Comparison of ENCODE assay signal across 8 cellular contexts in the genomic region with DNA sequence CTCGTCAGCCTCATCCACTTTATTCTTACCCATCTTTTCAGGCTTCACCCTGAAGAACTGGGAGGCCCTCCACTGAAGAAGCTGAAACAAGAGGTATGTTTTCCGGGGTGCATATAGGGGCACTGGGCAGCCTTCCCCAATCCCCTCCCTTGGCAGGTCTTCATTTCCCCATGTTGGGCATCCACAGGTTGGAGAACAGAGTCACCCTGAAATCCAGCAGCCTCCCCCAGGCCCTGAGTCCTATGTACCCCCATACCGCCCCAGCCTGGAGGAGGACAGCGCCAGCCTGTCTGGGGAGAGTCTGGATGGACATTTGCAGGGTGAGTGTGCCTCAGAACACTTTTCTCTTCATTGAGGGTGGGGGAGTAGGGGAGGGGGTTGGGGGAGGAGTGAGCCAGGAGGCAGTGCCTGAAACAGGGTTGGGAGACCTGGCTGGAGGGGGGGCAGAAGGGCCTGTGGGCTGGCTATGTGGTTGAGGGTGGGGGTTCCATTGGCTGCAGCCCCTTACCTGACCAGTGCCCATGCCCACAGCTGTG. TPM values are rescaled to one million over a fixed set of nuclear protein-coding genes. Genes with fewer than 3 reads are reported as not detected.
A peak's percentile ranks its signal among the peaks of the same experiment; 100 is the strongest.
DNase-seq lines count a peak whose midpoint lies in the region; ATAC-seq and FAIRE-seq lines count a peak whose summit lies in the region.
"Had no signal": no experiment of that assay in that cellular context is flagged by ENCODE, and none has a peak within 500 bp of the region (broad histone marks: within the 10 kb centered on the region; RNA-seq: fewer than 3 reads in every experiment).

No MANE protein-coding gene starts in this region.

- peak overlapping the region; percentile 44 to 82 (median 76) for H3K4me3 Mint-ChIP-seq in CD4-positive, CD25-positive, alpha-beta regulatory T cell
- H3K4me3 Mint-ChIP-seq in activated CD4-positive, alpha-beta memory T cell treated with anti-CD3 and anti-CD28 coated beads, Interleukin-2, amount 10 ng/mL, durations not matched to agents 7 days and 5 days, result no peak overlapping the region
- peak overlapping the region in 8 of 10 donors; percentile 16 to 75 (median 58) for H3K4me3 Mint-ChIP-seq in naive thymus-derived CD4-positive, alpha-beta T cell

- no peaks in the 10 kb centered on the region for H3K27me3 Mint-ChIP-seq in CD4-positive, CD25-positive, alpha-beta regulatory T cell
- H3K27me3 Mint-ChIP-seq in activated CD4-positive, alpha-beta memory T cell treated with anti-CD3 and anti-CD28 coated beads, Interleukin-2, amount 10 ng/mL, durations not matched to agents 7 days and 5 days, result no peaks in the 10 kb centered on the region
- no peaks in the 10 kb centered on the region for H3K27me3 Mint-ChIP-seq in naive thymus-derived CD4-positive, alpha-beta T cell

- ATAC-seq in CD4-positive, CD25-positive, alpha-beta regulatory T cell (ENCODE audit: low read depth in 2 of 2), result no peak
- ATAC-seq in naive thymus-derived CD4-positive, alpha-beta T cell, result no peak

- no peaks in the 10 kb centered on the region for H3K9me3 Mint-ChIP-seq in CD4-positive, CD25-positive, alpha-beta regulatory T cell
- H3K9me3 Mint-ChIP-seq in activated CD4-positive, alpha-beta memory T cell treated with anti-CD3 and anti-CD28 coated beads, Interleukin-2, amount 10 ng/mL, durations not matched to agents 7 days and 5 days, result no peaks in the 10 kb centered on the region
- peaks cover 0 to 2% (median 0%) of the 10 kb centered on the region in 11 donors for H3K9me3 Mint-ChIP-seq in naive thymus-derived CD4-positive, alpha-beta T cell

- peak overlapping the region in 2 of 3 donors; percentile 85 for H3K27ac Mint-ChIP-seq in CD4-positive, CD25-positive, alpha-beta regulatory T cell
- H3K27ac Mint-ChIP-seq in activated CD4-positive, alpha-beta memory T cell treated with anti-CD3 and anti-CD28 coated beads, Interleukin-2, amount 10 ng/mL, durations not matched to agents 7 days and 5 days, result peak overlapping the region; percentile 16
- peak overlapping the region; percentile 48 to 95 (median 87) for H3K27ac Mint-ChIP-seq in naive thymus-derived CD4-positive, alpha-beta T cell

- no peak for FAIRE-seq in HTR-8/SVneo (lab: Jason Lieb, UNC)
- FAIRE-seq: pancreas had no signal

- no peaks in the 10 kb centered on the region for H3K27me3 ChIP-seq in CD4-positive, CD25-positive, alpha-beta regulatory T cell (ENCODE audit: control insufficient read depth, insufficient read depth, low read length)
- H3K27me3 ChIP-seq in naive thymus-derived CD4-positive, alpha-beta T cell (ENCODE audit: control insufficient read depth in 2 of 2, insufficient read depth in 2 of 2, low read length in 2 of 2), result no peaks in the 10 kb centered on the region
- H3K27me3 ChIP-seq: pancreas had no signal

- peaks cover 54% of the 10 kb centered on the region for H3K4me1 ChIP-seq in CD4-positive, CD25-positive, alpha-beta regulatory T cell (ENCODE audit: control insufficient read depth, insufficient read depth, low read length, poor library complexity, severe bottlenecking)
- H3K4me1 ChIP-seq in naive thymus-derived CD4-positive, alpha-beta T cell (ENCODE audit: control insufficient read depth in 2 of 2, insufficient read depth in 2 of 2, low read length in 2 of 2), result peaks cover 19 to 39% of the 10 kb centered on the region in 2 donors

- H3K36me3 Mint-ChIP-seq in CD4-positive, CD25-positive, alpha-beta regulatory T cell, result peaks cover 16% of the 10 kb centered on the region
- peaks cover 35% of the 10 kb centered on the region for H3K36me3 Mint-ChIP-seq in activated CD4-positive, alpha-beta memory T cell treated with anti-CD3 and anti-CD28 coated beads, Interleukin-2, amount 10 ng/mL, durations not matched to agents 7 days and 5 days (ENCODE audit: low read depth)
- peaks cover 0 to 20% (median 0%) of the 10 kb centered on the region in 5 donors for H3K36me3 Mint-ChIP-seq in naive thymus-derived CD4-positive, alpha-beta T cell

- intact Hi-C loops in naive thymus-derived CD4-positive, alpha-beta T cell (cut with micrococcal nuclease), result loop anchor here (1.0 kb wide), 3 partner anchors 18 to 85 kb away; partner anchors contain the start of gene STAT6 (in 1 of the 2)

- peaks cover 4 to 69% (median 26%) of the 10 kb centered on the region in 4 donors for H3K4me1 Mint-ChIP-seq in CD4-positive, CD25-positive, alpha-beta regulatory T cell
- peaks cover 44% of the 10 kb centered on the region for H3K4me1 Mint-ChIP-seq in activated CD4-positive, alpha-beta memory T cell treated with anti-CD3 and anti-CD28 coated beads, Interleukin-2, amount 10 ng/mL, durations not matched to agents 7 days and 5 days
- H3K4me1 Mint-ChIP-seq in naive thymus-derived CD4-positive, alpha-beta T cell, result peaks cover 39 to 61% (median 46%) of the 10 kb centered on the region in 7 donors

- H3K36me3 ChIP-seq in CD4-positive, CD25-positive, alpha-beta regulatory T cell (ENCODE audit: control insufficient read depth, insufficient read depth, low read length), result peaks cover 29% of the 10 kb centered on the region
- H3K36me3 ChIP-seq in naive thymus-derived CD4-positive, alpha-beta T cell (ENCODE audit: control insufficient read depth in 2 of 3, insufficient read depth in 3 of 3, low read length in 3 of 3), result peaks cover under 1 to 64% (median 7%) of the 10 kb centered on the region in 3 experiments

- peak overlapping the region; percentile 68 for H3K27ac ChIP-seq in CD4-positive, CD25-positive, alpha-beta regulatory T cell (ENCODE audit: insufficient read depth, low read length, poor library complexity, severe bottlenecking)
- H3K27ac ChIP-seq in naive thymus-derived CD4-positive, alpha-beta T cell (ENCODE audit: low read depth, low read length), result peak overlapping the region; percentile 83

- no peak for DNase-seq in CD4-positive, CD25-positive, alpha-beta regulatory T cell
- no peak for DNase-seq in activated CD4-positive, alpha-beta memory T cell treated with anti-CD3 and anti-CD28 coated beads, Interleukin-2, amount 10 ng/mL, durations not matched to agents 7 days and 5 days
- DNase-seq in naive thymus-derived CD4-positive, alpha-beta T cell, result peak in 1 of 9 donors; percentile 29
- no peak for DNase-seq in HTR-8/SVneo (ENCODE audit: insufficient read length, low spot score)
- no peak for DNase-seq in mesenteric fat pad (ENCODE audit: low spot score)
- DNase-seq in NCI-H1930 (lab: John Stamatoyannopoulos, UW), result no peak
- DNase-seq: NCI-H1092 had no signal

- POLR2A ChIA-PET in activated CD4-positive, alpha-beta memory T cell treated with anti-CD3 and anti-CD28 coated beads, Interleukin-2, amount 10 ng/mL, durations not matched to agents 7 days and 5 days (lab: Charles Lee), result interaction anchor here (1.5 to 14.8 kb wide), 5 partner anchors 14 to 24 kb away, joined by 3 to 247 read pairs (median 14); partner anchors contain the start of genes NEMP1 and STAT6
- POLR2A ChIA-PET in naive thymus-derived CD4-positive, alpha-beta T cell (lab: Charles Lee), result interaction anchor here (1.6 to 17.0 kb wide), 5 partner anchors 10 to 35 kb away, joined by 4 to 401 read pairs (median 28); partner anchors contain the start of genes NEMP1 and STAT6

- no peak overlapping the region for H3K4me3 ChIP-seq in CD4-positive, CD25-positive, alpha-beta regulatory T cell (ENCODE audit: low read depth, low read length)
- no peak overlapping the region for H3K4me3 ChIP-seq in naive thymus-derived CD4-positive, alpha-beta T cell (ENCODE audit: low read length)
- H3K4me3 ChIP-seq: pancreas had no signal

- H3K9me3 ChIP-seq in CD4-positive, CD25-positive, alpha-beta regulatory T cell (ENCODE audit: control insufficient read depth in 2 of 2, low read length in 2 of 2), result no peaks in the 10 kb centered on the region
- H3K9me3 ChIP-seq in naive thymus-derived CD4-positive, alpha-beta T cell (ENCODE audit: control insufficient read depth in 2 of 3, low read length in 3 of 3), result no peaks in the 10 kb centered on the region
- H3K9me3 ChIP-seq: pancreas had no signal

- CTCF ChIA-PET in activated CD4-positive, alpha-beta memory T cell treated with anti-CD3 and anti-CD28 coated beads, Interleukin-2, amount 10 ng/mL, durations not matched to agents 7 days and 5 days (lab: Charles Lee), result interaction anchor here (1.1 to 8.7 kb wide), 8 partner anchors 14 to 85 kb away, joined by 3 to 91 read pairs (median 8); partner anchors contain the start of genes NEMP1 and STAT6
- CTCF ChIA-PET in naive thymus-derived CD4-positive, alpha-beta T cell (lab: Charles Lee), result interaction anchor here (1.0 to 8.5 kb wide), 7 partner anchors 14 to 31 kb away, joined by 5 to 77 read pairs (median 14); partner anchors contain the start of genes NEMP1 and STAT6

RNA-seq across cellular contexts. Expression of gene NAB2, which starts 4.0 kb away (rescaled TPM):
- 7.5 TPM for total RNA-seq in CD4-positive, CD25-positive, alpha-beta regulatory T cell
- polyA plus RNA-seq in CD4-positive, CD25-positive, alpha-beta regulatory T cell, result 1 to 10 TPM in 2 of 4 donors, under 1 TPM in 2; 0.31 to 1.2 (median 0.90) TPM
- 1 to 10 TPM; 8.7 to 9.6 TPM for total RNA-seq in activated CD4-positive, alpha-beta memory T cell treated with anti-CD3 and anti-CD28 coated beads, Interleukin-2, amount 10 ng/mL, durations not matched to agents 7 days and 5 days
- 10 to 100 TPM in 3 of 5 experiments, 1 to 10 TPM in 2; 5.7 to 22.4 (median 15.5) TPM for total RNA-seq in naive thymus-derived CD4-positive, alpha-beta T cell
- 1 to 10 TPM in 1 of 2 donors, under 1 TPM in 1; 0.46 to 2.8 TPM for polyA plus RNA-seq in naive thymus-derived CD4-positive, alpha-beta T cell
- total RNA-seq in mesenteric fat pad, result 22.1 TPM

RNA-seq across cellular contexts. Expression of gene NEMP1, which starts 14.4 kb away (rescaled TPM):
- 14.7 TPM for total RNA-seq in CD4-positive, CD25-positive, alpha-beta regulatory T cell
- polyA plus RNA-seq in CD4-positive, CD25-positive, alpha-beta regulatory T cell, result 1 to 10 TPM; 3.1 to 7.1 (median 4.7) TPM
- total RNA-seq in activated CD4-positive, alpha-beta memory T cell treated with anti-CD3 and anti-CD28 coated beads, Interleukin-2, amount 10 ng/mL, durations not matched to agents 7 days and 5 days, result 10 to 100 TPM; 51.7 to 59.2 TPM
- total RNA-seq in naive thymus-derived CD4-positive, alpha-beta T cell, result 10 to 100 TPM; 13.1 to 47.6 (median 29.3) TPM
- 1 to 10 TPM; 2.9 to 7.4 TPM for polyA plus RNA-seq in naive thymus-derived CD4-positive, alpha-beta T cell
- total RNA-seq in mesenteric fat pad, result 8.6 TPM

RNA-seq across cellular contexts. Expression of gene STAT6, which starts 18.2 kb away (rescaled TPM):
- 215 TPM for total RNA-seq in CD4-positive, CD25-positive, alpha-beta regulatory T cell
- polyA plus RNA-seq in CD4-positive, CD25-positive, alpha-beta regulatory T cell, result 10 to 100 TPM; 69.2 to 81.6 (median 76.4) TPM
- 100 to 1,000 TPM; 127 to 128 TPM for total RNA-seq in activated CD4-positive, alpha-beta memory T cell treated with anti-CD3 and anti-CD28 coated beads, Interleukin-2, amount 10 ng/mL, durations not matched to agents 7 days and 5 days
- 100 to 1,000 TPM; 206 to 403 (median 294) TPM for total RNA-seq in naive thymus-derived CD4-positive, alpha-beta T cell
- polyA plus RNA-seq in naive thymus-derived CD4-positive, alpha-beta T cell, result 100 to 1,000 TPM in 1 of 2 donors, 10 to 100 TPM in 1; 99.3 to 104 TPM
- total RNA-seq in mesenteric fat pad, result 164 TPM

RNA-seq across cellular contexts. Expression of gene LRP1, which starts 35.3 kb away (rescaled TPM):
- total RNA-seq in CD4-positive, CD25-positive, alpha-beta regulatory T cell, result 3.9 TPM
- under 1 TPM in 3 of 4 donors, not detected in 1; 0.13 to 0.24 (median 0.18) TPM for polyA plus RNA-seq in CD4-positive, CD25-positive, alpha-beta regulatory T cell
- total RNA-seq in activated CD4-positive, alpha-beta memory T cell treated with anti-CD3 and anti-CD28 coated beads, Interleukin-2, amount 10 ng/mL, durations not matched to agents 7 days and 5 days, result under 1 TPM; 0.60 to 0.86 TPM
- 100 to 1,000 TPM in 1 of 5 experiments, 10 to 100 TPM in 3, under 1 TPM in 1; 0.58 to 119 (median 14.8) TPM for total RNA-seq in naive thymus-derived CD4-positive, alpha-beta T cell
- 1 to 10 TPM in 1 of 2 donors, under 1 TPM in 1; 0.72 to 1.2 TPM for polyA plus RNA-seq in naive thymus-derived CD4-positive, alpha-beta T cell
- 954 TPM for total RNA-seq in mesenteric fat pad

RNA-seq across cellular contexts. Expression of gene MYO1A, which starts 43.0 kb away (rescaled TPM):
- 0.32 TPM for total RNA-seq in CD4-positive, CD25-positive, alpha-beta regulatory T cell
- polyA plus RNA-seq in CD4-positive, CD25-positive, alpha-beta regulatory T cell, result under 1 TPM in 1 of 4 donors, not detected in 3; 0.38 TPM
- under 1 TPM; 0.28 to 0.65 TPM for total RNA-seq in activated CD4-positive, alpha-beta memory T cell treated with anti-CD3 and anti-CD28 coated beads, Interleukin-2, amount 10 ng/mL, durations not matched to agents 7 days and 5 days
- total RNA-seq in naive thymus-derived CD4-positive, alpha-beta T cell, result 1 to 10 TPM; 1.3 to 2.3 (median 1.9) TPM
- polyA plus RNA-seq in naive thymus-derived CD4-positive, alpha-beta T cell, result under 1 TPM; 0.56 to 0.68 TPM
- total RNA-seq in mesenteric fat pad, result 3.6 TPM

Comparison
In these comparisons a context has a peak if more than half of its experiments do, and no peak if none do; other contexts are left out.
1. H3K27ac Mint-ChIP-seq: peak in every context shown above with its lines; median percentile 87 in naive thymus-derived CD4-positive, alpha-beta T cell; 85 in CD4-positive, CD25-positive, alpha-beta regulatory T cell; 16 in activated CD4-positive, alpha-beta memory T cell treated with anti-CD3 and anti-CD28 coated beads, Interleukin-2, amount 10 ng/mL, durations not matched to agents 7 days and 5 days.